27 cellular contexts compared by ENCODE assay signal in the genomic region with DNA sequence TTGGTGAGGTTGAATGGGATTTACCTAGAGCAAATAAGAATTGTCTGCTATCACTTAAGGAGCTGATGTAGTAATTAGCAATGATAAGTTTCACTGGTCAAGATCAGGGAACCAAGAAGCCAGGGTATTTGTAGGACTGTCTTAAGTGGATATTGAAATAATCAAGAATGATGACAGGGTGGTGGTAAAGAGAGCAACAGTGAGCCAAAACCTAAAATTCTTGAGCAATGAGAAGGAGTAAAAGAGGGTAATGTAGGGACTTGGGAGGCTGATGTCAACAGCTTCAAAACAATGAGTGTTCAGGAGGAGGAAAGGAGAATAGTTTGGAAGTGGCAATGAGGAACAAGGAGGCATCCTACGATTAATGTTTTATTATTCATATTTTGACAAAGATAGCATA. TPM values are rescaled to one million over a fixed set of nuclear protein-coding genes. Genes with fewer than 3 reads are reported as not detected.
DNase-seq lines count a peak whose midpoint lies in the region; ATAC-seq and TF ChIP-seq lines count a peak whose summit lies in the region.
"Had no signal": no experiment of that assay in that cellular context is flagged by ENCODE, and none has a peak within 500 bp of the region (broad histone marks: within the 10 kb centered on the region; RNA-seq: fewer than 3 reads in every experiment).

No MANE protein-coding gene starts in this region.

- peak; percentile 43 for DNase-seq in AG20443 (ENCODE audit: low spot score)
- DNase-seq in M059J (ENCODE audit: low read depth): peak; percentile 64
- DNase-seq in cardiac fibroblast (ENCODE audit: low read depth in 2 of 2): peak; percentile 72 to 85
- peak; percentile 48 for DNase-seq in iris pigment epithelial cell (ENCODE audit: low read depth)
- DNase-seq in activated CD8-positive, alpha-beta T cell treated with anti-CD3 and anti-CD28 coated beads, Interleukin-2, amount 10 ng/mL, durations not matched to agents 7 days and 5 days: no peak
- DNase-seq in right atrium auricular region (ENCODE audit: low spot score): no peak
- no peak for DNase-seq in NCI-H774 (lab: John Stamatoyannopoulos, UW)
- DNase-seq: activated CD8-positive, alpha-beta T cell treated with anti-CD3 and anti-CD28 coated beads for 36 hours; activated T-cell treated with anti-CD3 and anti-CD28 coated beads, Interleukin-2, amount 50 U/mL, for 24 hours; adrenal gland; effector CD8-positive, alpha-beta T cell; heart left ventricle; natural killer cell; NCI-H1694; NCI-H69; ovary; right cardiac atrium; stimulated activated CD4-positive, alpha-beta T cell treated with anti-CD3 and anti-CD28 coated beads, Interleukin-12 subunit alpha, Interleukin-12 subunit beta, amount 100 ng/mL, for 4 hours; stomach; T-helper 9 cell; transverse colon had no signal

- ATAC-seq in activated CD8-positive, alpha-beta T cell treated with anti-CD3 and anti-CD28 coated beads, Interleukin-2, amount 10 ng/mL, durations not matched to agents 7 days and 5 days: no peak
- no peak for ATAC-seq in HG03565 (IDR thresholded peaks at IDR 0.05; ENCODE audit: unreplicated experiment)
- ATAC-seq: activated CD8-positive, alpha-beta T cell treated with anti-CD3 and anti-CD28 coated beads for 36 hours; HCT116; heart left ventricle; natural killer cell; right cardiac atrium had no signal

- CTCF ChIA-PET in activated CD8-positive, alpha-beta T cell treated with anti-CD3 and anti-CD28 coated beads, Interleukin-2, amount 10 ng/mL, durations not matched to agents 7 days and 5 days (lab: Charles Lee): no interaction called here

- H3K9me3 ChIP-seq in right atrium auricular region: no peaks in the 10 kb centered on the region
- H3K9me3 ChIP-seq: adrenal gland, heart left ventricle, ovary, stomach, transverse colon had no signal

- no peaks in the 10 kb centered on the region for H3K36me3 ChIP-seq in right atrium auricular region
- H3K36me3 ChIP-seq: adrenal gland, ovary, transverse colon had no signal

- H3K4me3 ChIP-seq in cardiac fibroblast (replicated peaks in 1 of 2; ENCODE audit: low read depth in 2 of 2, low read length in 2 of 2) (no peak overlapping the region), right atrium auricular region (no peak overlapping the region)
- H3K4me3 ChIP-seq: adrenal gland, heart left ventricle, ovary, stomach, transverse colon had no signal

- no peaks in the 10 kb centered on the region for H3K4me1 ChIP-seq in right atrium auricular region
- H3K4me1 ChIP-seq: heart left ventricle had no signal

- H3K27me3 Mint-ChIP-seq in activated CD8-positive, alpha-beta T cell treated with anti-CD3 and anti-CD28 coated beads, Interleukin-2, amount 10 ng/mL, durations not matched to agents 7 days and 5 days (ENCODE audit: low read depth): no peaks in the 10 kb centered on the region
- H3K27me3 Mint-ChIP-seq: activated CD8-positive, alpha-beta T cell treated with anti-CD3 and anti-CD28 coated beads for 36 hours; activated T-cell treated with anti-CD3 and anti-CD28 coated beads, Interleukin-2, amount 50 U/mL, for 24 hours had no signal

- POLR2A ChIA-PET in activated CD8-positive, alpha-beta T cell treated with anti-CD3 and anti-CD28 coated beads, Interleukin-2, amount 10 ng/mL, durations not matched to agents 7 days and 5 days (lab: Charles Lee): no interaction called here

- no peaks in the 10 kb centered on the region for H3K4me1 Mint-ChIP-seq in activated CD8-positive, alpha-beta T cell treated with anti-CD3 and anti-CD28 coated beads, Interleukin-2, amount 10 ng/mL, durations not matched to agents 7 days and 5 days (ENCODE audit: low read depth)
- H3K4me1 Mint-ChIP-seq: mesothelial cell of epicardium, natural killer cell had no signal

- no peak overlapping the region for H3K4me3 Mint-ChIP-seq in activated CD8-positive, alpha-beta T cell treated with anti-CD3 and anti-CD28 coated beads, Interleukin-2, amount 10 ng/mL, durations not matched to agents 7 days and 5 days
- H3K4me3 Mint-ChIP-seq: activated CD8-positive, alpha-beta T cell treated with anti-CD3 and anti-CD28 coated beads for 36 hours; activated T-cell treated with anti-CD3 and anti-CD28 coated beads, Interleukin-2, amount 50 U/mL, for 24 hours; mesothelial cell of epicardium; natural killer cell had no signal

- no peaks in the 10 kb centered on the region for H3K9me3 Mint-ChIP-seq in activated CD8-positive, alpha-beta T cell treated with anti-CD3 and anti-CD28 coated beads, Interleukin-2, amount 10 ng/mL, durations not matched to agents 7 days and 5 days (ENCODE audit: insufficient read depth)
- H3K9me3 Mint-ChIP-seq: activated CD8-positive, alpha-beta T cell treated with anti-CD3 and anti-CD28 coated beads for 36 hours; natural killer cell had no signal

- TF ChIP-seq CTCF in cardiac fibroblast (IDR thresholded peaks at IDR 0.05; ENCODE audit: low read depth, low read length) (no peak), right atrium auricular region (IDR thresholded peaks at IDR 0.05) (no peak)

- H3K27ac ChIP-seq in right atrium auricular region: no peak overlapping the region
- H3K27ac ChIP-seq: adrenal gland, heart left ventricle, ovary, stomach, transverse colon had no signal

- peaks cover 5% of the 10 kb centered on the region for H3K36me3 Mint-ChIP-seq in activated CD8-positive, alpha-beta T cell treated with anti-CD3 and anti-CD28 coated beads, Interleukin-2, amount 10 ng/mL, durations not matched to agents 7 days and 5 days (ENCODE audit: low read depth)
- H3K36me3 Mint-ChIP-seq: mesothelial cell of epicardium had no signal

- H3K27ac Mint-ChIP-seq in activated CD8-positive, alpha-beta T cell treated with anti-CD3 and anti-CD28 coated beads, Interleukin-2, amount 10 ng/mL, durations not matched to agents 7 days and 5 days: no peak overlapping the region
- H3K27ac Mint-ChIP-seq: activated CD8-positive, alpha-beta T cell treated with anti-CD3 and anti-CD28 coated beads for 36 hours; activated T-cell treated with anti-CD3 and anti-CD28 coated beads, Interleukin-2, amount 50 U/mL, for 24 hours; mesothelial cell of epicardium; natural killer cell had no signal

- no peaks in the 10 kb centered on the region for H3K27me3 ChIP-seq in right atrium auricular region
- H3K27me3 ChIP-seq: adrenal gland, heart left ventricle, ovary, stomach, transverse colon had no signal

RNA-seq across cellular contexts. Expression of a gene that starts 31.5 kb away (rescaled TPM):
- 0.12 and 0.32 TPM in 2 replicates for total RNA-seq in M059J (2014; rRNA removed; shearing (Covaris generic))
- total RNA-seq in activated CD8-positive, alpha-beta T cell treated with anti-CD3 and anti-CD28 coated beads, Interleukin-2, amount 10 ng/mL, durations not matched to agents 7 days and 5 days: not detected
- not detected for total RNA-seq in right atrium auricular region
- total RNA-seq: A673; activated CD8-positive, alpha-beta T cell treated with anti-CD3 and anti-CD28 coated beads for 36 hours; cerebellum; G401; heart left ventricle; mesothelial cell of epicardium; natural killer cell; right cardiac atrium; transverse colon had no signal

Comparison
In these comparisons a context has a peak if more than half of its experiments do, and no peak if none do; other contexts are left out.
1. DNase-seq: peak in AG20443 (single experiment), M059J (single experiment), cardiac fibroblast (2 of 2) and iris pigment epithelial cell (single experiment); none in activated CD8-positive, alpha-beta T cell treated with anti-CD3 and anti-CD28 coated beads, Interleukin-2, amount 10 ng/mL, durations not matched to agents 7 days and 5 days (single experiment), right atrium auricular region (single experiment) and NCI-H774 (single experiment).